ENCODE assay signal across 8 cellular contexts in genomic region chrX:142828129-142828528, GRCh38.
"Had no signal": no experiment of that assay in that cellular context is flagged by ENCODE, and none has a peak within 500 bp of the region (broad histone marks: within the 10 kb centered on the region; RNA-seq: fewer than 3 reads in every experiment).

No MANE protein-coding gene starts in this region.

- ATAC-seq: GM23338, K562 had no signal

- H3K4me3 ChIP-seq: GM23338, K562 had no signal

- FAIRE-seq: H1, H54, HTR-8/SVneo, K562 had no signal

- DNase-seq: H9, HCEC 1CT, IMR-90 had no signal
